ENCODE assay signal across 8 cellular contexts in genomic region chr12:49069507-49070346, GRCh38. TPM values are rescaled to one million over a fixed set of nuclear protein-coding genes. Genes with fewer than 3 reads are reported as not detected.
A peak's percentile ranks its signal among the peaks of the same experiment; 100 is the strongest.
DNase-seq lines count a peak whose midpoint lies in the region; ATAC-seq and TF ChIP-seq lines count a peak whose summit lies in the region.

A gene with protein sequence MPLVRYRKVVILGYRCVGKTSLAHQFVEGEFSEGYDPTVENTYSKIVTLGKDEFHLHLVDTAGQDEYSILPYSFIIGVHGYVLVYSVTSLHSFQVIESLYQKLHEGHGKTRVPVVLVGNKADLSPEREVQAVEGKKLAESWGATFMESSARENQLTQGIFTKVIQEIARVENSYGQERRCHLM (minus strand): TSS chr12:49069979. CDS start chr12:49069785, 194 bp downstream.

- peak within 1 kb of the TSS; percentile 99 for H3K4me3 Mint-ChIP-seq in WTC11

- H3K36me3 Mint-ChIP-seq in WTC11 = peaks cover 3% of the 10 kb centered on the region; the same call in 1 of the 2 replicates

- peak within 1 kb of the TSS; percentile 14 for H3K27ac ChIP-seq in caudate nucleus (ENCODE audit: low read depth, low read length)

- CTCF ChIA-PET in WTC11 (lab: Charles Lee) = interaction anchor here (0.7 to 7.8 kb wide), 18 partner anchors 14 to 281 kb away, joined by 3 to 73 read pairs (median 5); partner anchors contain the start of genes ADCY6, DHH, LMBR1L and TUBA1B

- peaks cover 20% of the 10 kb centered on the region for H3K27me3 Mint-ChIP-seq in WTC11 (ENCODE audit: low read depth)

- peaks cover 15% of the 10 kb centered on the region for H3K4me1 Mint-ChIP-seq in WTC11

- ATAC-seq in GM19025 (IDR thresholded peaks at IDR 0.05; ENCODE audit: low read depth, unreplicated experiment) (peak; percentile 99), HG03280 (IDR thresholded peaks at IDR 0.05; ENCODE audit: unreplicated experiment) (peak; percentile 99), WTC11 (peak; percentile 96)

- POLR2A ChIA-PET in WTC11 (lab: Charles Lee) = interaction anchor here (0.6 to 1.9 kb wide), 4 partner anchors 23 to 83 kb away, joined by 3 to 6 read pairs (median 4); partner anchors contain the start of gene LMBR1L

- no peaks in the 10 kb centered on the region for H3K9me3 Mint-ChIP-seq in WTC11

- H3K27ac Mint-ChIP-seq in WTC11 = peak within 1 kb of the TSS; percentile 7; the same call in 1 of the 2 replicates

- DNase-seq in AG20443 (ENCODE audit: low spot score) = peak; percentile 99
- peak; percentile 99 for DNase-seq in NCI-H226
- DNase-seq in WTC11 (ENCODE audit: low spot score) = peak; percentile 95
- DNase-seq in caudate nucleus (lab: John Stamatoyannopoulos, UW) = peak in 60 of 61 donors; percentile 65 to 99 (median 95)
- DNase-seq in islet precursor cell = peak; percentile 100
- DNase-seq in stimulated activated CD4-positive, alpha-beta T cell treated with anti-CD3 and anti-CD28 coated beads, Interleukin-15, amount 100 ng/mL, for 1 hour (ENCODE audit: low read depth in 1 of 2, low spot score in 1 of 2) = peak; percentile 95 to 99

- no peak for TF ChIP-seq CTCF in WTC11 (IDR thresholded peaks at IDR 0.05)

TF ChIP-seq in WTC11, 78 proteins besides CTCF, POLR2A, EP300 and RAD21 (continues in another document):
- TF ChIP-seq MLX (CRISPR knock-in tag; IDR thresholded peaks at IDR 0.05) (no peak), ZNF232 (CRISPR knock-in tag; IDR thresholded peaks at IDR 0.05) (no peak), SP1 (CRISPR knock-in tag; conservative IDR thresholded peaks at IDR 0.05) (peak; percentile 62), NFE2L1 (CRISPR knock-in tag; IDR thresholded peaks at IDR 0.05) (no peak), FOXJ3 (CRISPR knock-in tag; IDR thresholded peaks at IDR 0.05; ENCODE audit: borderline replicate concordance) (no peak), OVOL2 (CRISPR knock-in tag; IDR thresholded peaks at IDR 0.05; ENCODE audit: borderline replicate concordance) (no peak), ZNF423 (CRISPR knock-in tag; IDR thresholded peaks at IDR 0.05) (peak; percentile 99), GRHL2 (CRISPR knock-in tag; IDR thresholded peaks at IDR 0.05; ENCODE audit: insufficient replicate concordance, severe bottlenecking) (no peak), E2F5 (CRISPR knock-in tag; IDR thresholded peaks at IDR 0.05) (peak; percentile 82; the same call in 1 of the 2 replicates), ZNF138 (CRISPR knock-in tag; conservative IDR thresholded peaks at IDR 0.05) (no peak), NR1H2 (CRISPR knock-in tag; IDR thresholded peaks at IDR 0.05) (no peak), ZNF281 (CRISPR knock-in tag; IDR thresholded peaks at IDR 0.05) (no peak), HMGA2 (CRISPR knock-in tag; IDR thresholded peaks at IDR 0.05) (no peak), MXD4 (CRISPR knock-in tag; IDR thresholded peaks at IDR 0.05; ENCODE audit: borderline replicate concordance) (no peak), ATF3 (CRISPR knock-in tag; conservative IDR thresholded peaks at IDR 0.05) (no peak), ZBTB21 (CRISPR knock-in tag; IDR thresholded peaks at IDR 0.05; ENCODE audit: borderline replicate concordance) (no peak), CREB1 (CRISPR knock-in tag; IDR thresholded peaks at IDR 0.05) (no peak), AR (CRISPR knock-in tag; IDR thresholded peaks at IDR 0.05) (no peak), TP53 (CRISPR knock-in tag; IDR thresholded peaks at IDR 0.05) (0 out of 2 replicates have a peak, but pooled peaks have one; percentile 68)
- TF ChIP-seq, protein P1, sequence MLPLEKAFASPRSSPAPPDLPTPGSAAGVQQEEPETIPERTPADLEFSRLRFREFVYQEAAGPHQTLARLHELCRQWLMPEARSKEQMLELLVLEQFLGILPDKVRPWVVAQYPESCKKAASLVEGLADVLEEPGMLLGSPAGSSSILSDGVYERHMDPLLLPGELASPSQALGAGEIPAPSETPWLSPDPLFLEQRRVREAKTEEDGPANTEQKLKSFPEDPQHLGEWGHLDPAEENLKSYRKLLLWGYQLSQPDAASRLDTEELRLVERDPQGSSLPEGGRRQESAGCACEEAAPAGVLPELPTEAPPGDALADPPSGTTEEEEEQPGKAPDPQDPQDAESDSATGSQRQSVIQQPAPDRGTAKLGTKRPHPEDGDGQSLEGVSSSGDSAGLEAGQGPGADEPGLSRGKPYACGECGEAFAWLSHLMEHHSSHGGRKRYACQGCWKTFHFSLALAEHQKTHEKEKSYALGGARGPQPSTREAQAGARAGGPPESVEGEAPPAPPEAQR (CRISPR knock-in tag; IDR thresholded peaks at IDR 0.05) = no peak
- TF ChIP-seq, protein P2, sequence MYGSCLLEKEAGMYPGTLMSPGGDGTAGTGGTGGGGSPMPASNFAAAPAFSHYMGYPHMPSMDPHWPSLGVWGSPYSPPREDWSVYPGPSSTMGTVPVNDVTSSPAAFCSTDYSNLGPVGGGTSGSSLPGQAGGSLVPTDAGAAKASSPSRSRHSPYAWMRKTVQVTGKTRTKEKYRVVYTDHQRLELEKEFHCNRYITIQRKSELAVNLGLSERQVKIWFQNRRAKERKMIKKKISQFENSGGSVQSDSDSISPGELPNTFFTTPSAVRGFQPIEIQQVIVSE (CRISPR knock-in tag; IDR thresholded peaks at IDR 0.05; ENCODE audit: borderline replicate concordance) = no peak

RNA-seq across cellular contexts. Expression of the gene that starts here (rescaled TPM):
- 6.4 to 9.0 TPM (median 6.9 TPM) in 3 replicates for total RNA-seq in WTC11 (2021)

Comparison
In these comparisons a context has a peak if more than half of its experiments do, and no peak if none do; other contexts are left out.
1. Peak in every context shown above with its lines: DNase-seq, ATAC-seq and H3K27ac ChIP-seq.